37 cellular contexts compared by ENCODE assay signal in the genomic region with DNA sequence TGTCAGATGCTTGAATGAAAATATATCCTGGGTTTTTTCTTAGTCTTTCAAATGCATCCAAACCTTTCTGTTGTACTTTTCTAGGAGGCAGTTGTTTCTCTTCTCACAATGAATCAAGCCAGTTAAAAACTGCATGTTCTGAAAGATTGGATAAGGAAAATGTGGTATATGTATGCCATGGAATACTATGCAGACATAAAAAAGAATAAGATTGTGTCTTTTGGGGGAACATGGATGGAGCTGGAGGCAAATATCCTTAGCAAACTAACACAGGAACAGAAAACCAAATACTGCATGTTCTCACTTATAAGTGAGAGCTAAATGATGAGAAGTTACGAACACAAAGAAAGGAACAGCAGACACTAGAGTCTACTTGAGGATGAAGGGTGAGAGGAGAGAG. TPM values are rescaled to one million over a fixed set of nuclear protein-coding genes. Genes with fewer than 3 reads are reported as not detected.
"Had no signal": no experiment of that assay in that cellular context is flagged by ENCODE, and none has a peak within 500 bp of the region (broad histone marks: within the 10 kb centered on the region; RNA-seq: fewer than 3 reads in every experiment).

No MANE protein-coding gene starts in this region.

- H3K27me3 ChIP-seq: adrenal gland, ascending aorta, body of pancreas, brain microvascular endothelial cell, breast epithelium, cardiac muscle cell had no signal

- DNase-seq: activated effector memory CD4-positive, alpha-beta T cell treated with anti-CD3 and anti-CD28 coated beads, Interleukin-2, amount 50 U/mL, for 16 hours; activated effector memory CD4-positive, alpha-beta T cell treated with Interleukin-2 at 50 U/mL for 16 hours; activated gamma-delta T cell; activated gamma-delta T cell treated with Interleukin-2 at 50 U/mL for 16 hours; activated naive CD4-positive, alpha-beta T cell; activated naive CD4-positive, alpha-beta T cell treated with anti-CD3 and anti-CD28 coated beads for 36 hours; activated naive CD4-positive, alpha-beta T cell treated with anti-CD3 and anti-CD28 coated beads, Interleukin-2, amount 10 ng/mL, durations not matched to agents 7 days and 5 days; activated naive CD4-positive, alpha-beta T cell treated with anti-CD3 and anti-CD28 coated beads, Interleukin-2, amount 50 U/mL, for 16 hours; activated naive CD4-positive, alpha-beta T cell treated with Interleukin-2 at 50 U/mL for 16 hours; activated naive CD8-positive, alpha-beta T cell treated with anti-CD3 and anti-CD28 coated beads for 36 hours; activated naive CD8-positive, alpha-beta T cell treated with anti-CD3 and anti-CD28 coated beads, Interleukin-2, amount 10 ng/mL, durations not matched to agents 7 days and 5 days; activated naive CD8-positive, alpha-beta T cell treated with anti-CD3 and anti-CD28 coated beads, Interleukin-2, amount 50 U/mL, for 24 hours; activated T-cell treated with anti-CD3 and anti-CD28 coated beads, Interleukin-2, amount 50 U/mL, for 1 hour; activated T-cell treated with anti-CD3 and anti-CD28 coated beads, Interleukin-2, amount 50 U/mL, for 24 hours; activated T-cell treated with anti-CD3 and anti-CD28 coated beads, Interleukin-2, amount 50 U/mL, for 4 hours; activated T-cell treated with anti-CD3 and anti-CD28 coated beads, Interleukin-2, amount 50 U/mL, for 48 hours; activated T-cell treated with anti-CD3 and anti-CD28 coated beads, Interleukin-2, amount 50 U/mL, for 72 hours; adrenal gland; amniotic stem cell; aorta; body of pancreas; brain microvascular endothelial cell; central memory CD4-positive, alpha-beta T cell; cerebellar nuclear complex had no signal

- H3K27ac Mint-ChIP-seq: activated naive CD4-positive, alpha-beta T cell treated with anti-CD3 and anti-CD28 coated beads for 36 hours; activated naive CD4-positive, alpha-beta T cell treated with anti-CD3 and anti-CD28 coated beads, Interleukin-2, amount 10 ng/mL, durations not matched to agents 7 days and 5 days; activated naive CD4-positive, alpha-beta T cell treated with anti-CD3 and anti-CD28 coated beads, Interleukin-2, amount 50 U/mL, for 24 hours; activated naive CD4-positive, alpha-beta T cell treated with anti-CD3 and anti-CD28 coated beads, Interleukin-2, amount 50 U/mL, for 72 hours; activated naive CD8-positive, alpha-beta T cell; activated naive CD8-positive, alpha-beta T cell treated with anti-CD3 and anti-CD28 coated beads for 36 hours; activated naive CD8-positive, alpha-beta T cell treated with anti-CD3 and anti-CD28 coated beads, Interleukin-2, amount 10 ng/mL, durations not matched to agents 7 days and 5 days; activated naive CD8-positive, alpha-beta T cell treated with anti-CD3 and anti-CD28 coated beads, Interleukin-2, amount 50 U/mL, for 24 hours; activated T-cell treated with anti-CD3 and anti-CD28 coated beads, Interleukin-2, amount 50 U/mL, for 24 hours; activated T-cell treated with anti-CD3 and anti-CD28 coated beads, Interleukin-2, amount 50 U/mL, for 72 hours; activated T-helper 1 cell treated with anti-CD3 and anti-CD28 coated beads, Interleukin-12 subunit alpha, Interleukin-12 subunit beta, Interleukin-2, Interleukin-4 antibody, amounts not matched to agents 30 ng/mL and 10 ng/mL and 1 ng/mL, durations not matched to agents 14 hours and 24 hours and 36 hours; activated T-helper 17 cell treated with anti-CD3 and anti-CD28 coated beads, Interleukin-2, amount 50 U/mL, for 72 hours; activated T-helper 2 cell treated with anti-CD3 and anti-CD28 coated beads, Interferon-gamma antibody, Interleukin-2, Interleukin-4, amounts not matched to agents 10 μg/mL and 5 μg/mL and 100 μg/mL, durations not matched to agents 14 hours and 24 hours and 36 hours had no signal

- H3K4me1 Mint-ChIP-seq: activated naive CD4-positive, alpha-beta T cell treated with anti-CD3 and anti-CD28 coated beads, Interleukin-2, amount 10 ng/mL, durations not matched to agents 7 days and 5 days; activated naive CD4-positive, alpha-beta T cell treated with anti-CD3 and anti-CD28 coated beads, Interleukin-2, amount 50 U/mL, for 24 hours; activated naive CD8-positive, alpha-beta T cell treated with anti-CD3 and anti-CD28 coated beads for 36 hours; activated naive CD8-positive, alpha-beta T cell treated with anti-CD3 and anti-CD28 coated beads, Interleukin-2, amount 10 ng/mL, durations not matched to agents 7 days and 5 days; activated naive CD8-positive, alpha-beta T cell treated with anti-CD3 and anti-CD28 coated beads, Interleukin-2, amount 50 U/mL, for 24 hours; activated T-helper 17 cell treated with anti-CD3 and anti-CD28 coated beads, Interleukin-2, amount 50 U/mL, for 72 hours; central memory CD8-positive, alpha-beta T cell had no signal

- ATAC-seq: activated naive CD4-positive, alpha-beta T cell treated with anti-CD3 and anti-CD28 coated beads, Interleukin-2, amount 50 U/mL, for 72 hours; activated naive CD8-positive, alpha-beta T cell treated with anti-CD3 and anti-CD28 coated beads, Interleukin-2, amount 50 U/mL, for 24 hours; activated T-cell treated with anti-CD3 and anti-CD28 coated beads, Interleukin-2, amount 50 U/mL, for 4 hours; activated T-cell treated with anti-CD3 and anti-CD28 coated beads, Interleukin-2, amount 50 U/mL, for 72 hours; activated T-helper 17 cell treated with anti-CD3 and anti-CD28 coated beads, Interleukin-2, amount 50 U/mL, for 72 hours; body of pancreas had no signal

- H3K36me3 Mint-ChIP-seq: activated naive CD4-positive, alpha-beta T cell treated with anti-CD3 and anti-CD28 coated beads, Interleukin-2, amount 10 ng/mL, durations not matched to agents 7 days and 5 days; activated naive CD4-positive, alpha-beta T cell treated with anti-CD3 and anti-CD28 coated beads, Interleukin-2, amount 50 U/mL, for 24 hours; activated naive CD4-positive, alpha-beta T cell treated with anti-CD3 and anti-CD28 coated beads, Interleukin-2, amount 50 U/mL, for 72 hours; activated naive CD8-positive, alpha-beta T cell; activated naive CD8-positive, alpha-beta T cell treated with anti-CD3 and anti-CD28 coated beads for 36 hours; activated naive CD8-positive, alpha-beta T cell treated with anti-CD3 and anti-CD28 coated beads, Interleukin-2, amount 10 ng/mL, durations not matched to agents 7 days and 5 days; brain had no signal

- H3K4me1 ChIP-seq: adrenal gland, ascending aorta, body of pancreas, breast epithelium had no signal

- H3K9me3 Mint-ChIP-seq: activated naive CD4-positive, alpha-beta T cell treated with anti-CD3 and anti-CD28 coated beads for 36 hours; activated naive CD4-positive, alpha-beta T cell treated with anti-CD3 and anti-CD28 coated beads, Interleukin-2, amount 10 ng/mL, durations not matched to agents 7 days and 5 days; activated naive CD4-positive, alpha-beta T cell treated with anti-CD3 and anti-CD28 coated beads, Interleukin-2, amount 50 U/mL, for 72 hours; activated naive CD8-positive, alpha-beta T cell treated with anti-CD3 and anti-CD28 coated beads, Interleukin-2, amount 10 ng/mL, durations not matched to agents 7 days and 5 days; activated T-cell treated with anti-CD3 and anti-CD28 coated beads, Interleukin-2, amount 50 U/mL, for 4 hours; activated T-helper 1 cell treated with anti-CD3 and anti-CD28 coated beads, Interleukin-12 subunit alpha, Interleukin-12 subunit beta, Interleukin-2, Interleukin-4 antibody, amounts not matched to agents 30 ng/mL and 10 ng/mL and 1 ng/mL, durations not matched to agents 14 hours and 24 hours and 36 hours; activated T-helper 17 cell treated with anti-CD3 and anti-CD28 coated beads, Interleukin-2, amount 50 U/mL, for 72 hours; activated T-helper 2 cell treated with anti-CD3 and anti-CD28 coated beads, Interferon-gamma antibody, Interleukin-2, Interleukin-4, amounts not matched to agents 10 μg/mL and 5 μg/mL and 100 μg/mL, durations not matched to agents 14 hours and 24 hours and 36 hours; central memory CD8-positive, alpha-beta T cell had no signal

- H3K9me3 ChIP-seq: ascending aorta, body of pancreas, breast epithelium had no signal

- FAIRE-seq: astrocyte, bronchial epithelial cell had no signal

- H3K36me3 ChIP-seq: adrenal gland, ascending aorta, brain microvascular endothelial cell, breast epithelium, cardiac muscle cell had no signal

- H3K27ac ChIP-seq: adrenal gland, ascending aorta, body of pancreas, brain microvascular endothelial cell, breast epithelium, cardiac muscle cell had no signal

- H3K4me3 Mint-ChIP-seq: activated naive CD4-positive, alpha-beta T cell treated with anti-CD3 and anti-CD28 coated beads for 36 hours; activated naive CD4-positive, alpha-beta T cell treated with anti-CD3 and anti-CD28 coated beads, Interleukin-2, amount 10 ng/mL, durations not matched to agents 7 days and 5 days; activated naive CD4-positive, alpha-beta T cell treated with anti-CD3 and anti-CD28 coated beads, Interleukin-2, amount 50 U/mL, for 24 hours; activated naive CD8-positive, alpha-beta T cell; activated naive CD8-positive, alpha-beta T cell treated with anti-CD3 and anti-CD28 coated beads for 36 hours; activated naive CD8-positive, alpha-beta T cell treated with anti-CD3 and anti-CD28 coated beads, Interleukin-2, amount 10 ng/mL, durations not matched to agents 7 days and 5 days; activated naive CD8-positive, alpha-beta T cell treated with anti-CD3 and anti-CD28 coated beads, Interleukin-2, amount 50 U/mL, for 24 hours; activated T-cell treated with anti-CD3 and anti-CD28 coated beads, Interleukin-2, amount 50 U/mL, for 24 hours; activated T-cell treated with anti-CD3 and anti-CD28 coated beads, Interleukin-2, amount 50 U/mL, for 4 hours; activated T-cell treated with anti-CD3 and anti-CD28 coated beads, Interleukin-2, amount 50 U/mL, for 72 hours; activated T-helper 1 cell treated with anti-CD3 and anti-CD28 coated beads, Interleukin-12 subunit alpha, Interleukin-12 subunit beta, Interleukin-2, Interleukin-4 antibody, amounts not matched to agents 30 ng/mL and 10 ng/mL and 1 ng/mL, durations not matched to agents 14 hours and 24 hours and 36 hours; activated T-helper 17 cell treated with anti-CD3 and anti-CD28 coated beads, Interleukin-2, amount 50 U/mL, for 72 hours; central memory CD8-positive, alpha-beta T cell had no signal

- H3K4me3 ChIP-seq: adrenal gland, ascending aorta, body of pancreas, breast epithelium, cardiac muscle cell had no signal

- H3K27me3 Mint-ChIP-seq: activated naive CD4-positive, alpha-beta T cell treated with anti-CD3 and anti-CD28 coated beads, Interleukin-2, amount 10 ng/mL, durations not matched to agents 7 days and 5 days; brain had no signal

RNA-seq across cellular contexts. Expression of a gene that starts 51.7 kb away (rescaled TPM):
- total RNA-seq: activated naive CD4-positive, alpha-beta T cell treated with anti-CD3 and anti-CD28 coated beads for 36 hours; activated naive CD4-positive, alpha-beta T cell treated with anti-CD3 and anti-CD28 coated beads, Interleukin-2, amount 50 U/mL, for 72 hours; activated naive CD8-positive, alpha-beta T cell treated with anti-CD3 and anti-CD28 coated beads for 36 hours; activated naive CD8-positive, alpha-beta T cell treated with anti-CD3 and anti-CD28 coated beads, Interleukin-2, amount 10 ng/mL, durations not matched to agents 7 days and 5 days; activated T-cell treated with anti-CD3 and anti-CD28 coated beads, Interleukin-2, amount 50 U/mL, for 4 hours; activated T-cell treated with anti-CD3 and anti-CD28 coated beads, Interleukin-2, amount 50 U/mL, for 72 hours; activated T-helper 1 cell treated with anti-CD3 and anti-CD28 coated beads, Interleukin-12 subunit alpha, Interleukin-12 subunit beta, Interleukin-2, Interleukin-4 antibody, amounts not matched to agents 30 ng/mL and 10 ng/mL and 1 ng/mL, durations not matched to agents 14 hours and 24 hours and 36 hours; activated T-helper 17 cell treated with anti-CD3 and anti-CD28 coated beads, Interleukin-2, amount 50 U/mL, for 72 hours; activated T-helper 2 cell treated with anti-CD3 and anti-CD28 coated beads, Interferon-gamma antibody, Interleukin-2, Interleukin-4, amounts not matched to agents 10 μg/mL and 5 μg/mL and 100 μg/mL, durations not matched to agents 14 hours and 24 hours and 36 hours; bronchial epithelial cell had no signal
